Comparison of ENCODE assay signal across 1 cellular context in genomic region chr2:148645135-148645924, GRCh38.
A peak's percentile ranks its signal among the peaks of the same experiment; 100 is the strongest.
TF ChIP-seq lines count a peak whose summit lies in the region.

No MANE protein-coding gene starts in this region.

TF ChIP-seq in HepG2, 621 proteins besides CTCF, POLR2A, EP300 and RAD21 (continued from another document and continues in another):
- peak; percentile 100 for TF ChIP-seq HNRNPH1 (optimal IDR thresholded peaks at IDR 0.05; ENCODE audit: low read depth, low read length)
- TF ChIP-seq NFIC (IDR thresholded peaks at IDR 0.05; ENCODE audit: low read length), result no peak
- no peak for TF ChIP-seq MIER3 (CRISPR knock-in tag; IDR thresholded peaks at IDR 0.05; ENCODE audit: borderline replicate concordance)
- TF ChIP-seq ZBTB26 (CRISPR knock-in tag; IDR thresholded peaks at IDR 0.05; ENCODE audit: borderline replicate concordance), result 0 out of 2 replicates have a peak, but pooled peaks have one; percentile 12
- no peak; the same call in 1 of the 2 replicates for TF ChIP-seq CHCHD3 (CRISPR knock-in tag; IDR thresholded peaks at IDR 0.05)
- TF ChIP-seq MZF1 (CRISPR knock-in tag; IDR thresholded peaks at IDR 0.05; ENCODE audit: borderline replicate concordance), result no peak
- TF ChIP-seq ZNF816 (CRISPR knock-in tag; IDR thresholded peaks at IDR 0.05; ENCODE audit: borderline replicate concordance), result no peak
- TF ChIP-seq ZNF138 (CRISPR knock-in tag; IDR thresholded peaks at IDR 0.05; ENCODE audit: low read depth), result no peak; the same call in 1 of the 2 replicates
- TF ChIP-seq ZNF513 (CRISPR knock-in tag; conservative IDR thresholded peaks at IDR 0.05), result no peak
- TF ChIP-seq ZNF761 (CRISPR knock-in tag; conservative IDR thresholded peaks at IDR 0.05), result no peak; the same call in 1 of the 2 replicates
- TF ChIP-seq ZNF598 (CRISPR knock-in tag; IDR thresholded peaks at IDR 0.05; ENCODE audit: borderline replicate concordance), result 0 out of 2 replicates have a peak, but pooled peaks have one; percentile 24
- TF ChIP-seq ZFP36L1 (CRISPR knock-in tag; IDR thresholded peaks at IDR 0.05), result no peak
- no peak for TF ChIP-seq SETDB1 (CRISPR knock-in tag; IDR thresholded peaks at IDR 0.05; ENCODE audit: borderline replicate concordance)
- TF ChIP-seq SP5 (CRISPR knock-in tag; IDR thresholded peaks at IDR 0.05; ENCODE audit: borderline replicate concordance, low read depth), result peak; percentile 34; the same call in 1 of the 2 replicates
- TF ChIP-seq FOXO1 (CRISPR knock-in tag; IDR thresholded peaks at IDR 0.05), result peak; percentile 76
- TF ChIP-seq ZNF790 (CRISPR knock-in tag; IDR thresholded peaks at IDR 0.05; ENCODE audit: borderline replicate concordance), result no peak
- TF ChIP-seq NRL (CRISPR knock-in tag; IDR thresholded peaks at IDR 0.05; ENCODE audit: borderline replicate concordance), result no peak; the same call in none of the 2 replicates
- TF ChIP-seq TBX2 (CRISPR knock-in tag; IDR thresholded peaks at IDR 0.05; ENCODE audit: borderline replicate concordance), result peak; percentile 63
- TF ChIP-seq TARDBP (CRISPR knock-in tag; IDR thresholded peaks at IDR 0.05), result no peak
- TF ChIP-seq ZMYM3 (CRISPR knock-in tag; IDR thresholded peaks at IDR 0.05), result no peak
- no peak; the same call in none of the 2 replicates for TF ChIP-seq ZBTB38 (CRISPR knock-in tag; IDR thresholded peaks at IDR 0.05)
- TF ChIP-seq, protein P1, sequence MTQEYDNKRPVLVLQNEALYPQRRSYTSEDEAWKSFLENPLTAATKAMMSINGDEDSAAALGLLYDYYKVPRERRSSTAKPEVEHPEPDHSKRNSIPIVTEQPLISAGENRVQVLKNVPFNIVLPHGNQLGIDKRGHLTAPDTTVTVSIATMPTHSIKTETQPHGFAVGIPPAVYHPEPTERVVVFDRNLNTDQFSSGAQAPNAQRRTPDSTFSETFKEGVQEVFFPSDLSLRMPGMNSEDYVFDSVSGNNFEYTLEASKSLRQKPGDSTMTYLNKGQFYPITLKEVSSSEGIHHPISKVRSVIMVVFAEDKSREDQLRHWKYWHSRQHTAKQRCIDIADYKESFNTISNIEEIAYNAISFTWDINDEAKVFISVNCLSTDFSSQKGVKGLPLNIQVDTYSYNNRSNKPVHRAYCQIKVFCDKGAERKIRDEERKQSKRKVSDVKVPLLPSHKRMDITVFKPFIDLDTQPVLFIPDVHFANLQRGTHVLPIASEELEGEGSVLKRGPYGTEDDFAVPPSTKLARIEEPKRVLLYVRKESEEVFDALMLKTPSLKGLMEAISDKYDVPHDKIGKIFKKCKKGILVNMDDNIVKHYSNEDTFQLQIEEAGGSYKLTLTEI (CRISPR knock-in tag; conservative IDR thresholded peaks at IDR 0.05), result no peak
- TF ChIP-seq PTBP1 (IDR thresholded peaks at IDR 0.05; ENCODE audit: low read depth, low read length, poor library complexity, severe bottlenecking), result no peak
- no peak for TF ChIP-seq E2F1 (CRISPR knock-in tag; IDR thresholded peaks at IDR 0.05)
- no peak for TF ChIP-seq AKNA (CRISPR knock-in tag; IDR thresholded peaks at IDR 0.05; ENCODE audit: borderline replicate concordance)
- TF ChIP-seq HOXA9 (CRISPR knock-in tag; IDR thresholded peaks at IDR 0.05; ENCODE audit: borderline replicate concordance), result no peak
- TF ChIP-seq HINFP (CRISPR knock-in tag; IDR thresholded peaks at IDR 0.05; ENCODE audit: low read depth), result 0 out of 2 replicates have a peak, but pooled peaks have one; percentile 63
- TF ChIP-seq SYNCRIP (IDR thresholded peaks at IDR 0.05; ENCODE audit: insufficient read depth, low read depth, low read length), result no peak
- peak; percentile 61; the same call in 1 of the 3 replicates for TF ChIP-seq MXI1 (IDR thresholded peaks at IDR 0.05; ENCODE audit: borderline replicate concordance, low read depth, low read length)
- TF ChIP-seq ZNF552 (CRISPR knock-in tag; IDR thresholded peaks at IDR 0.05; ENCODE audit: borderline replicate concordance), result no peak
- no peak for TF ChIP-seq ZNF260 (CRISPR knock-in tag; IDR thresholded peaks at IDR 0.05; ENCODE audit: borderline replicate concordance, low read depth)
- no peak for TF ChIP-seq HDAC6 (IDR thresholded peaks at IDR 0.05; ENCODE audit: low read depth, low read length)
- TF ChIP-seq ZNF335 (CRISPR knock-in tag; IDR thresholded peaks at IDR 0.05), result no peak
- TF ChIP-seq ZNF143 (CRISPR knock-in tag; IDR thresholded peaks at IDR 0.05), result peak; percentile 27; the same call in 1 of the 2 replicates
- peak; percentile 69 for TF ChIP-seq ZNF687 (CRISPR knock-in tag; IDR thresholded peaks at IDR 0.05)
- 0 out of 2 replicates have a peak, but pooled peaks have one; percentile 6 for TF ChIP-seq MNT (IDR thresholded peaks at IDR 0.05)
- TF ChIP-seq DNMT3B (CRISPR knock-in tag; conservative IDR thresholded peaks at IDR 0.05), result no peak; the same call in 1 of the 2 replicates
- no peak; the same call in 1 of the 2 replicates for TF ChIP-seq DZIP1 (CRISPR knock-in tag; IDR thresholded peaks at IDR 0.05)
- TF ChIP-seq JARID2 (CRISPR knock-in tag; IDR thresholded peaks at IDR 0.05; ENCODE audit: insufficient replicate concordance), result no peak
